ENCODE assay signal across 17 cellular contexts in the genomic region with DNA sequence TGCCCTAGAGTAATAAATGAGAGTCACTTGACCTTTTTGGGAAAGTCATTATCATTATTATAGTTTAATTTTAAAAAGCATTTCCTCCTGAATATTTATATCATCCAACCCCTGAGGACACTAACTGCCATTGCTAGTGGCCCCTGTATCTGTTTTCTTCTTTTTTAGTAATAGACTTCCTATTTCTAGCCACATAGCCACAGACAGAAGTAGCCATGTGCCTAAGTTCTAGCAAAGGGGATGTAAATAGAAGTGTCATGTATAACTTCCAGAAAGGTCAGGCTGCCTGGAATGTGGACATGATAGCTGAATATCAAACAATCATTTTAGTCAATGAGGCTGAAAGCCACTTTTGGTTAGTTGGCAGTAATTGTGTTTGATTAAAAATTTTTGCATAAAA.
"Had no signal": no experiment of that assay in that cellular context is flagged by ENCODE, and none has a peak within 500 bp of the region (broad histone marks: within the 10 kb centered on the region; RNA-seq: fewer than 3 reads in every experiment).

No MANE protein-coding gene starts in this region.

- H3K36me3 ChIP-seq: pancreas, sigmoid colon, spleen, stomach, upper lobe of left lung had no signal

- ATAC-seq: activated CD8-positive, alpha-beta T cell treated with anti-CD3 and anti-CD28 coated beads for 36 hours; activated naive CD4-positive, alpha-beta T cell treated with anti-CD3 and anti-CD28 coated beads, Interleukin-2, amount 50 U/mL, for 72 hours; left ventricle myocardium superior; mucosa of descending colon; naive thymus-derived CD4-positive, alpha-beta T cell; pancreas had no signal

- DNase-seq: activated CD4-positive, alpha-beta T cell treated with anti-CD3 and anti-CD28 coated beads for 48 hours; activated CD8-positive, alpha-beta T cell treated with anti-CD3 and anti-CD28 coated beads for 36 hours; activated effector memory CD4-positive, alpha-beta T cell treated with anti-CD3 and anti-CD28 coated beads, Interleukin-2, amount 50 U/mL, for 16 hours; activated T-cell treated with anti-CD3 and anti-CD28 coated beads, Interleukin-2, amount 50 U/mL, for 48 hours; amniotic stem cell; kidney; left ventricle myocardium superior; mucosa of descending colon; naive thymus-derived CD4-positive, alpha-beta T cell; pancreas; sigmoid colon; spleen; stomach; T1000; testis; upper lobe of left lung had no signal

- H3K9me3 ChIP-seq: mucosa of descending colon, pancreas, sigmoid colon, spleen, stomach, testis, upper lobe of left lung had no signal

- H3K27ac ChIP-seq: pancreas, sigmoid colon, spleen, stomach, testis, upper lobe of left lung had no signal

- H3K4me3 ChIP-seq: mucosa of descending colon, pancreas, sigmoid colon, spleen, stomach, testis, upper lobe of left lung had no signal

- H3K4me1 ChIP-seq: sigmoid colon, spleen, testis, upper lobe of left lung had no signal

- H3K27me3 ChIP-seq: pancreas, sigmoid colon, spleen, stomach, testis, upper lobe of left lung had no signal
